ENCODE assay signal across 12 cellular contexts in the genomic region with DNA sequence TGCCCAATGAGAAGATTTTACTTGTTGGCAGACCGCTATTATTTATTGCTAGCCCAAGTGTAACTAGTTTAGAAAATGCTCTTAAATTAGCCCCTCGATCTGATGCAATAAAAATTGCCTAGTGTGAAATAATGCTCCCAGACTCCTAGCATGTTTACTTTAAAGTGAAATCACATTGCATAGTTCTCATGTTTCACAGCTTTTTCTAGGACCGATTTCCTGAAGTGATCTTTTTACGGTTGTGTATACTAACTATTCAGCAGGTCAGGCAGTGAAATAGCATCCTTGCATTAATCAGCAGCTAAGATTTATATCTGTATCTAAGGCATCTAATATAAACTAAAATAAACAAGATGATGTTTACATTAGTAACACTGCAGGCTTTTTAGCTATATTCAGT. TPM values are rescaled to one million over a fixed set of nuclear protein-coding genes. Genes with fewer than 3 reads are reported as not detected.
DNase-seq lines count a peak whose midpoint lies in the region; ATAC-seq, FAIRE-seq and TF ChIP-seq lines count a peak whose summit lies in the region.
"Had no signal": no experiment of that assay in that cellular context is flagged by ENCODE, and none has a peak within 500 bp of the region (broad histone marks: within the 10 kb centered on the region; RNA-seq: fewer than 3 reads in every experiment).

No MANE protein-coding gene starts in this region.

- DNase-seq in A673 (ENCODE audit: low spot score) (peak; percentile 72), H54 (ENCODE audit: insufficient read length, low spot score) (no peak), RWPE2 (ENCODE audit: low spot score) (no peak), fibroblast of pulmonary artery (ENCODE audit: low read depth) (peak; percentile 61), transverse colon (no peak)
- no peak for DNase-seq in activated CD4-positive, CD25-positive, alpha-beta regulatory T cell treated with anti-CD3 and anti-CD28 coated beads, Interleukin-2, amount 50 U/mL, for 72 hours
- DNase-seq in effector CD4-positive, alpha-beta T cell: no peak
- no peak for DNase-seq in stimulated activated naive CD4-positive, alpha-beta T cell (lab: John Stamatoyannopoulos, UW)
- DNase-seq: activated CD8-positive, alpha-beta T cell treated with anti-CD3 and anti-CD28 coated beads for 36 hours; CD4-positive, CD25-positive, alpha-beta regulatory T cell; KBM-7 had no signal

- WGBS in transverse colon (ENCODE audit: low coverage in 1 of 2), 2 donors: 62 to 66% methylated on average over 4 of the region's 4 CpGs

- H3K36me3 ChIP-seq in A673 (ENCODE audit: insufficient read depth, low read length, poor library complexity, severe bottlenecking): no peaks in the 10 kb centered on the region
- peaks cover 27% of the 10 kb centered on the region for H3K36me3 ChIP-seq in RWPE2 (ENCODE audit: low read depth)
- H3K36me3 ChIP-seq in transverse colon: no peaks in the 10 kb centered on the region

- H3K4me1 ChIP-seq in A673 (ENCODE audit: insufficient read depth, low read length, poor library complexity, severe bottlenecking) (peaks cover 15% of the 10 kb centered on the region), RWPE2 (ENCODE audit: insufficient read depth, poor library complexity, severe bottlenecking) (peaks cover 11% of the 10 kb centered on the region), transverse colon (peaks cover 0 to 13% (median 0%) of the 10 kb centered on the region in 4 donors)

- POLR2A ChIA-PET in A673 (lab: Charles Lee; ENCODE audit: low non-redundant PET): interaction anchor here (0.6 kb wide), 1 partner anchor 163 kb away, joined by 3 read pairs; no protein-coding TSS in a partner anchor

- peak; percentile 88 for FAIRE-seq in H54 (lab: Jason Lieb, UNC)
- FAIRE-seq: RCC 7860 had no signal

- TF ChIP-seq EP300 in transverse colon (IDR thresholded peaks at IDR 0.05; ENCODE audit: low read depth): no peak

- H3K27me3 ChIP-seq in A673 (replicated peaks; ENCODE audit: insufficient read depth, low read depth, low read length, poor library complexity) (no peaks in the 10 kb centered on the region), RWPE2 (ENCODE audit: insufficient read depth, poor library complexity, severe bottlenecking) (no peaks in the 10 kb centered on the region), transverse colon (no peaks in the 10 kb centered on the region)

- no peak for TF ChIP-seq POLR2A in H54 (IDR thresholded peaks at IDR 0.05; ENCODE audit: low read depth, low read length)
- TF ChIP-seq POLR2A in transverse colon (IDR thresholded peaks at IDR 0.05): no peak

- no peaks in the 10 kb centered on the region for H3K9me3 ChIP-seq in A673 (ENCODE audit: low read depth, low read length, poor library complexity, severe bottlenecking)
- H3K9me3 ChIP-seq in RWPE2 (ENCODE audit: severe bottlenecking): no peaks in the 10 kb centered on the region
- no peaks in the 10 kb centered on the region for H3K9me3 ChIP-seq in transverse colon

- peak overlapping the region; percentile 76 for H3K27ac ChIP-seq in A673 (ENCODE audit: low read depth, low read length, poor library complexity, severe bottlenecking)
- peak overlapping the region; percentile 38 for H3K27ac ChIP-seq in RWPE2 (ENCODE audit: poor library complexity, severe bottlenecking)
- no peak overlapping the region for H3K27ac ChIP-seq in transverse colon

- TF ChIP-seq CTCF in A673 (conservative IDR thresholded peaks at IDR 0.05; ENCODE audit: low read depth, low read length) (no peak), RWPE2 (IDR thresholded peaks at IDR 0.05; ENCODE audit: poor library complexity, severe bottlenecking) (no peak), fibroblast of pulmonary artery (IDR thresholded peaks at IDR 0.05; ENCODE audit: low read length, missing control alignments) (no peak), transverse colon (IDR thresholded peaks at IDR 0.05) (no peak)

- H3K4me3 ChIP-seq in A673 (ENCODE audit: low read depth, low read length, poor library complexity, severe bottlenecking) (no peak overlapping the region), RWPE2 (ENCODE audit: severe bottlenecking) (no peak overlapping the region), fibroblast of pulmonary artery (replicated peaks; ENCODE audit: low read depth, low read length) (no peak overlapping the region), transverse colon (no peak overlapping the region)

- intact Hi-C loops in A673 (cut with micrococcal nuclease; ENCODE audit: unreplicated experiment): no loop called here
- intact Hi-C loops in transverse colon (cut with DNase I; ENCODE audit: low total_unique reads): no loop called here

- no TSS peak for BruUV-seq in A673 (replicated peaks; lab: Mats Ljungman, UMichigan)

- in situ Hi-C loops in transverse colon (cut with MboI; ENCODE audit: low pct_ligation_motif_present in 1 of 4, low pct_unique_long_range_greater_than_20kb in 1 of 4, low sequenced_read_pairs in 3 of 4): no loop called here

- CTCF ChIA-PET in A673 (lab: Charles Lee): no interaction called here

- ATAC-seq in RWPE2 (ENCODE audit: low read depth): peak; percentile 93
- ATAC-seq: activated CD8-positive, alpha-beta T cell treated with anti-CD3 and anti-CD28 coated beads for 36 hours had no signal

RNA-seq across cellular contexts. Expression of gene PMS1, which starts 52.4 kb away (rescaled TPM):
- 43.7 and 46.5 TPM in 2 replicates for total RNA-seq in A673 (2021)
- 10 to 100 TPM in 2 of 4 donors, 1 to 10 TPM in 2; 5.2 to 19.1 (median 9.7) TPM for total RNA-seq in transverse colon

RNA-seq across cellular contexts. Expression of gene ORMDL1, which starts 52.5 kb away (rescaled TPM):
- total RNA-seq in A673 (2021): 59.7 and 64.0 TPM in 2 replicates
- 100 to 1,000 TPM in 1 of 4 donors, 10 to 100 TPM in 3; 27.5 to 133 (median 86.5) TPM for total RNA-seq in transverse colon

Comparison
In these comparisons a context has a peak if more than half of its experiments do, and no peak if none do; other contexts are left out.
1. DNase-seq: peak in A673 (single experiment) and fibroblast of pulmonary artery (single experiment); none in H54 (single experiment), RWPE2 (single experiment), activated CD4-positive, CD25-positive, alpha-beta regulatory T cell treated with anti-CD3 and anti-CD28 coated beads, Interleukin-2, amount 50 U/mL, for 72 hours (single experiment), effector CD4-positive, alpha-beta T cell (single experiment), transverse colon (single experiment) and stimulated activated naive CD4-positive, alpha-beta T cell (0 of 6).
2. H3K27ac ChIP-seq: peak in A673 (single experiment) and RWPE2 (single experiment); none in transverse colon (0 of 4).